In the genomic region with DNA sequence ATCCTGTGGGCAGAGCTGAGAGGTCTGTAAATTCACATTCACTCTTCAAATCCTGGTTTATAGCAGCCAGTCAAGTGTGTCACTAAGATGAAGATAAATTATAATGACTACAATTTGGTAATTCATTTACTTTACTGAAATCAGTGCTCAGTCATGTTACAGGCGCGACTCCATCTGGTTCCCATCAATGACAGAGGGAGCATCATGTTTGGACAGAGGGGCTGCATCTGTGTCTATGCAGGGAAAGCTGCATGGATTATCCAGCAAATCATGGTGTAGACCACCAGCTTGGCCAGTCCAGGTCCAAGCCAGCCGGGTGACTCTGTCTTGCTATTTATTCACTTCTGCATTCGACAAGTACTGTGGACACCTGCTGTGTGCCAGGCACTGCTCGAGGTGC, we compare ENCODE assay signal across 25 cellular contexts.
DNase-seq lines count a peak whose midpoint lies in the region; ATAC-seq, FAIRE-seq and TF ChIP-seq lines count a peak whose summit lies in the region.
"Had no signal": no experiment of that assay in that cellular context is flagged by ENCODE, and none has a peak within 500 bp of the region (broad histone marks: within the 10 kb centered on the region; RNA-seq: fewer than 3 reads in every experiment).

No MANE protein-coding gene starts in this region.

- H4K20me1 ChIP-seq in astrocyte (ENCODE audit: insufficient read depth, low read length) (no peaks in the 10 kb centered on the region), HepG2 (ENCODE audit: insufficient read depth, low read length) (no peaks in the 10 kb centered on the region)

- H3K9me3 ChIP-seq in astrocyte (ENCODE audit: insufficient read depth, low read depth, low read length) (no peaks in the 10 kb centered on the region), HepG2 (ENCODE audit: low read length) (no peaks in the 10 kb centered on the region), subcutaneous abdominal adipose tissue (ENCODE audit: control insufficient read depth in 5 of 5, low read length in 5 of 5) (no peaks in the 10 kb centered on the region)
- H3K9me3 ChIP-seq: colonic mucosa, pancreas had no signal

- POLR2A ChIA-PET in HepG2 (lab: Yijun Ruan, JAX), result no interaction called here

- in situ Hi-C loops in HepG2 (cut with HindIII; ENCODE audit: extremely low pct_ligation_motif_present, low pct_unique_long_range_greater_than_20kb), result no loop called here

- peaks cover 10% of the 10 kb centered on the region for H3K27me3 Mint-ChIP-seq in activated CD8-positive, alpha-beta memory T cell treated with anti-CD3 and anti-CD28 coated beads, Interleukin-2, amount 10 ng/mL, durations not matched to agents 7 days and 5 days
- H3K27me3 Mint-ChIP-seq in astrocyte (ENCODE audit: low read depth, unreplicated experiment), result peaks cover 5% of the 10 kb centered on the region
- H3K27me3 Mint-ChIP-seq: activated naive CD8-positive, alpha-beta T cell treated with anti-CD3 and anti-CD28 coated beads, Interleukin-2, amount 50 U/mL, for 24 hours had no signal

- H3K27ac Mint-ChIP-seq in activated CD8-positive, alpha-beta memory T cell treated with anti-CD3 and anti-CD28 coated beads, Interleukin-2, amount 10 ng/mL, durations not matched to agents 7 days and 5 days, result no peak overlapping the region
- H3K27ac Mint-ChIP-seq in astrocyte (ENCODE audit: unreplicated experiment), result no peak overlapping the region
- H3K27ac Mint-ChIP-seq: activated naive CD8-positive, alpha-beta T cell treated with anti-CD3 and anti-CD28 coated beads, Interleukin-2, amount 50 U/mL, for 24 hours; brain; mesothelial cell of epicardium; natural killer cell treated with Interleukin-12 subunit alpha and Interleukin-12 subunit beta and Interleukin-15 and Interleukin-18, amount 100 ng/mL, for 72 hours had no signal

- H3K4me1 ChIP-seq in astrocyte (ENCODE audit: insufficient read depth, low read length), result peaks cover 42% of the 10 kb centered on the region
- peaks cover 60% of the 10 kb centered on the region for H3K4me1 ChIP-seq in HepG2 (ENCODE audit: insufficient read depth, low read length)
- peaks cover 0 to 44% (median 12%) of the 10 kb centered on the region in 5 donors for H3K4me1 ChIP-seq in subcutaneous abdominal adipose tissue (ENCODE audit: control insufficient read depth in 5 of 5, insufficient read depth in 5 of 5, low read length in 5 of 5)

- H3K9ac ChIP-seq in astrocyte (ENCODE audit: low read length), result no peak overlapping the region
- no peak overlapping the region for H3K9ac ChIP-seq in HepG2 (ENCODE audit: insufficient read depth, low read depth, low read length)
- no peak overlapping the region for H3K9ac ChIP-seq in subcutaneous abdominal adipose tissue (ENCODE audit: low read length in 5 of 5)

- no peak for FAIRE-seq in astrocyte (lab: Jason Lieb, UNC)
- no peak for FAIRE-seq in HepG2 (lab: Jason Lieb, UNC)
- FAIRE-seq: GM19239, pancreas had no signal

- no peaks in the 10 kb centered on the region for H3K4me1 Mint-ChIP-seq in activated CD8-positive, alpha-beta memory T cell treated with anti-CD3 and anti-CD28 coated beads, Interleukin-2, amount 10 ng/mL, durations not matched to agents 7 days and 5 days
- H3K4me1 Mint-ChIP-seq in astrocyte (ENCODE audit: low read depth, unreplicated experiment), result peaks cover 15% of the 10 kb centered on the region

- 100% methylated on average over 4 of the region's 5 CpGs for WGBS in HepG2 (ENCODE audit: low lambda C conversion rate)

- H3K4me3 Mint-ChIP-seq in activated CD8-positive, alpha-beta memory T cell treated with anti-CD3 and anti-CD28 coated beads, Interleukin-2, amount 10 ng/mL, durations not matched to agents 7 days and 5 days, result no peak overlapping the region
- H3K4me3 Mint-ChIP-seq in astrocyte (ENCODE audit: unreplicated experiment), result no peak overlapping the region
- H3K4me3 Mint-ChIP-seq: activated naive CD8-positive, alpha-beta T cell treated with anti-CD3 and anti-CD28 coated beads, Interleukin-2, amount 50 U/mL, for 24 hours; brain; mesothelial cell of epicardium; natural killer cell treated with Interleukin-12 subunit alpha and Interleukin-12 subunit beta and Interleukin-15 and Interleukin-18, amount 100 ng/mL, for 72 hours had no signal

- TF ChIP-seq EP300 in HepG2 (IDR thresholded peaks at IDR 0.05; ENCODE audit: low read depth in 2 of 2, low read length in 2 of 2), result no peak
- no peak for TF ChIP-seq EP300 in HepG2 (CRISPR knock-in tag; IDR thresholded peaks at IDR 0.05; ENCODE audit: borderline replicate concordance)

- DNase-seq in activated CD8-positive, alpha-beta memory T cell treated with anti-CD3 and anti-CD28 coated beads, Interleukin-2, amount 10 ng/mL, durations not matched to agents 7 days and 5 days, result peak; percentile 26
- DNase-seq in activated CD8-positive, alpha-beta memory T cell treated with anti-CD3 and anti-CD28 coated beads, Interleukin-2, amount 50 U/mL, for 48 hours, result no peak
- no peak for DNase-seq in astrocyte (ENCODE audit: low read depth)
- no peak for DNase-seq in HepG2 (ENCODE audit: low spot score)
- DNase-seq in retina, result no peak
- DNase-seq in cerebellum (ENCODE audit: low spot score), result no peak
- DNase-seq in NK-92 treated with Interleukin-12 subunit alpha and Interleukin-12 subunit beta, amount 100 ng/mL, for 24 hours (lab: John Stamatoyannopoulos, UW), result no peak
- DNase-seq: 8988T; activated CD4-positive, alpha-beta T cell treated with anti-CD3 and anti-CD28 coated beads for 4 hours; activated naive CD8-positive, alpha-beta T cell treated with anti-CD3 and anti-CD28 coated beads, Interleukin-2, amount 50 U/mL, for 24 hours; colonic mucosa; left colon; NCI-H1092 treated with DMSO at 0.1 percent for 48 hours; NCI-H2029 treated with DMSO at 0.1 percent for 48 hours; NCI-H345; SIG-M5; stimulated activated naive CD4-positive, alpha-beta T cell; T-helper 1 cell had no signal

- ATAC-seq in activated CD8-positive, alpha-beta memory T cell treated with anti-CD3 and anti-CD28 coated beads, Interleukin-2, amount 10 ng/mL, durations not matched to agents 7 days and 5 days, result no peak
- ATAC-seq in HepG2, result no peak
- ATAC-seq: left colon; natural killer cell treated with Interleukin-12 subunit alpha and Interleukin-12 subunit beta and Interleukin-15 and Interleukin-18, amount 100 ng/mL, for 72 hours had no signal

- no peaks in the 10 kb centered on the region for H3K36me3 Mint-ChIP-seq in activated CD8-positive, alpha-beta memory T cell treated with anti-CD3 and anti-CD28 coated beads, Interleukin-2, amount 10 ng/mL, durations not matched to agents 7 days and 5 days
- H3K36me3 Mint-ChIP-seq in astrocyte (ENCODE audit: low read depth, unreplicated experiment), result no peaks in the 10 kb centered on the region
- H3K36me3 Mint-ChIP-seq: brain; mesothelial cell of epicardium; natural killer cell treated with Interleukin-12 subunit alpha and Interleukin-12 subunit beta and Interleukin-15 and Interleukin-18, amount 100 ng/mL, for 72 hours had no signal

- H3K27ac ChIP-seq in astrocyte (ENCODE audit: low read depth, low read length), result no peak overlapping the region
- peak overlapping the region; percentile 70 for H3K27ac ChIP-seq in HepG2 (ENCODE audit: extremely low read length, insufficient read depth, low read length)
- peak overlapping the region; percentile 43 for H3K27ac ChIP-seq in subcutaneous abdominal adipose tissue (ENCODE audit: low read depth, low read length)

- BruUV-seq in HepG2 (replicated peaks; lab: Mats Ljungman, UMichigan), result no TSS peak

- H3K4me2 ChIP-seq in astrocyte (ENCODE audit: low read length), result peak overlapping the region; percentile 27
- no peak overlapping the region for H3K4me2 ChIP-seq in HepG2 (ENCODE audit: low read depth, low read length)
- H3K4me2 ChIP-seq: smooth muscle cell had no signal

- H3K79me2 ChIP-seq in astrocyte (ENCODE audit: insufficient read depth, low read length) (no peaks in the 10 kb centered on the region), HepG2 (ENCODE audit: insufficient read depth, low read length) (no peaks in the 10 kb centered on the region)

- H3K4me3 ChIP-seq in astrocyte (ENCODE audit: insufficient read depth, low read depth, low read length), result no peak overlapping the region
- H3K4me3 ChIP-seq in HepG2 (replicated peaks in 1 of 3; ENCODE audit: insufficient read depth in 1 of 3, low read depth in 2 of 3, low read length in 3 of 3), result no peak overlapping the region
- H3K4me3 ChIP-seq in subcutaneous abdominal adipose tissue (ENCODE audit: low read depth in 1 of 5, low read length in 5 of 5), result no peak overlapping the region
- H3K4me3 ChIP-seq: colonic mucosa, pancreas, smooth muscle cell had no signal

- TF ChIP-seq POLR2A in HepG2 (IDR thresholded peaks at IDR 0.05; ENCODE audit: insufficient read depth in 1 of 2, low read depth in 2 of 2, low read length in 2 of 2), result no peak

- H3K27me3 ChIP-seq in astrocyte (ENCODE audit: insufficient read depth, low read length) (peaks cover 25% of the 10 kb centered on the region), HepG2 (ENCODE audit: control insufficient read depth in 1 of 2, insufficient read depth in 2 of 2, low read length in 2 of 2) (no peaks in the 10 kb centered on the region; a peak in 1 of 5 replicates), subcutaneous abdominal adipose tissue (ENCODE audit: control insufficient read depth in 5 of 5, insufficient read depth in 4 of 5, low read length in 5 of 5) (no peaks in the 10 kb centered on the region)
- H3K27me3 ChIP-seq: colonic mucosa, pancreas had no signal

- intact Hi-C loops in HepG2 (cut with micrococcal nuclease; ENCODE audit: unreplicated experiment), result loop anchor here (10.0 kb wide), 1 partner anchor 392 kb away; no protein-coding TSS in a partner anchor

- no peak overlapping the region for H2AFZ ChIP-seq in astrocyte (ENCODE audit: low read depth, low read length)
- no peak overlapping the region for H2AFZ ChIP-seq in HepG2 (ENCODE audit: low read length)

- CTCF ChIA-PET in activated CD8-positive, alpha-beta memory T cell treated with anti-CD3 and anti-CD28 coated beads, Interleukin-2, amount 10 ng/mL, durations not matched to agents 7 days and 5 days (lab: Charles Lee), result no interaction called here
- CTCF ChIA-PET in HepG2 (lab: Yijun Ruan, JAX; ENCODE audit: low intra/inter-chr PET ratio, low total read pairs), result no interaction called here

- no peak for TF ChIP-seq CTCF in astrocyte (IDR thresholded peaks at IDR 0.05; ENCODE audit: insufficient read depth, low read depth, low read length)
- TF ChIP-seq CTCF in HepG2 (CRISPR knock-in tag; IDR thresholded peaks at IDR 0.05), result no peak

- no peak for TF ChIP-seq RAD21 in HepG2 (CRISPR knock-in tag; IDR thresholded peaks at IDR 0.05)

- H3K36me3 ChIP-seq in astrocyte (ENCODE audit: insufficient read depth, low read length), result no peaks in the 10 kb centered on the region
- no peaks in the 10 kb centered on the region for H3K36me3 ChIP-seq in HepG2 (replicated peaks in 1 of 2; ENCODE audit: control insufficient read depth in 1 of 2, insufficient read depth in 2 of 2, low read length in 2 of 2)
- no peaks in the 10 kb centered on the region for H3K36me3 ChIP-seq in subcutaneous abdominal adipose tissue (ENCODE audit: control insufficient read depth in 5 of 5, insufficient read depth in 5 of 5, low read length in 5 of 5)
- H3K36me3 ChIP-seq: colonic mucosa, pancreas had no signal

- no peaks in the 10 kb centered on the region for H3K9me3 Mint-ChIP-seq in activated CD8-positive, alpha-beta memory T cell treated with anti-CD3 and anti-CD28 coated beads, Interleukin-2, amount 10 ng/mL, durations not matched to agents 7 days and 5 days (ENCODE audit: low read depth)
- H3K9me3 Mint-ChIP-seq in astrocyte (ENCODE audit: unreplicated experiment), result no peaks in the 10 kb centered on the region
- H3K9me3 Mint-ChIP-seq: activated naive CD8-positive, alpha-beta T cell treated with anti-CD3 and anti-CD28 coated beads, Interleukin-2, amount 50 U/mL, for 24 hours; mesothelial cell of epicardium; natural killer cell treated with Interleukin-12 subunit alpha and Interleukin-12 subunit beta and Interleukin-15 and Interleukin-18, amount 100 ng/mL, for 72 hours had no signal
